34 cellular contexts compared by ENCODE assay signal in genomic region chr1:190708418-190709057, GRCh38.
"Had no signal": no experiment of that assay in that cellular context is flagged by ENCODE, and none has a peak within 500 bp of the region (broad histone marks: within the 10 kb centered on the region; RNA-seq: fewer than 3 reads in every experiment).

No MANE protein-coding gene starts in this region.

- ATAC-seq: activated CD8-positive, alpha-beta T cell treated with anti-CD3 and anti-CD28 coated beads for 36 hours; activated naive CD4-positive, alpha-beta T cell treated with anti-CD3 and anti-CD28 coated beads, Interleukin-2, amount 50 U/mL, for 72 hours; activated T-cell treated with anti-CD3 and anti-CD28 coated beads, Interleukin-2, amount 50 U/mL, for 4 hours; activated T-cell treated with anti-CD3 and anti-CD28 coated beads, Interleukin-2, amount 50 U/mL, for 72 hours; activated T-helper 17 cell treated with anti-CD3 and anti-CD28 coated beads, Interleukin-2, amount 50 U/mL, for 72 hours; body of pancreas had no signal

- H3K9me3 ChIP-seq: adrenal gland, body of pancreas, breast epithelium had no signal

- H3K4me1 ChIP-seq: adrenal gland, body of pancreas, breast epithelium had no signal

- H3K27me3 ChIP-seq: adrenal gland, body of pancreas, brain microvascular endothelial cell, breast epithelium had no signal

- DNase-seq: activated B cell treated with CpG ODN at 0.5 μM for 24 hours; activated CD4-positive, alpha-beta memory T cell treated with anti-CD3 and anti-CD28 coated beads for 36 hours; activated CD4-positive, alpha-beta T cell treated with anti-CD3 and anti-CD28 coated beads for 4 hours; activated CD4-positive, alpha-beta T cell treated with anti-CD3 and anti-CD28 coated beads, Interleukin-2, amount 10 ng/mL, durations not matched to agents 24 days and 14 days; activated CD4-positive, alpha-beta T cell treated with anti-CD3 and anti-CD28 coated beads, Interleukin-2, amount 50 U/mL, for 1 hour; activated CD4-positive, alpha-beta T cell treated with anti-CD3 and anti-CD28 coated beads, Interleukin-2, amount 50 U/mL, for 4 hours; activated CD4-positive, CD25-positive, alpha-beta regulatory T cell treated with anti-CD3 and anti-CD28 coated beads, Interleukin-2, amount 50 U/mL, for 72 hours; activated CD8-positive, alpha-beta memory T cell treated with anti-CD3 and anti-CD28 coated beads, Interleukin-2, amount 50 U/mL, for 4 hours; activated CD8-positive, alpha-beta T cell treated with anti-CD3 and anti-CD28 coated beads for 36 hours; activated effector memory CD4-positive, alpha-beta T cell treated with anti-CD3 and anti-CD28 coated beads, Interleukin-2, amount 50 U/mL, for 16 hours; activated gamma-delta T cell treated with Interleukin-2 at 50 U/mL for 16 hours; activated naive CD4-positive, alpha-beta T cell; activated naive CD4-positive, alpha-beta T cell treated with anti-CD3 and anti-CD28 coated beads for 36 hours; activated naive CD4-positive, alpha-beta T cell treated with anti-CD3 and anti-CD28 coated beads, Interleukin-2, amount 50 U/mL, for 16 hours; activated naive CD8-positive, alpha-beta T cell treated with anti-CD3 and anti-CD28 coated beads for 36 hours; activated T-cell treated with anti-CD3 and anti-CD28 coated beads for 4 hours; activated T-cell treated with anti-CD3 and anti-CD28 coated beads, Interleukin-2, amount 50 U/mL, for 1 hour; activated T-cell treated with anti-CD3 and anti-CD28 coated beads, Interleukin-2, amount 50 U/mL, for 4 hours; activated T-cell treated with anti-CD3 and anti-CD28 coated beads, Interleukin-2, amount 50 U/mL, for 72 hours; adrenal gland; amniotic stem cell; aorta; body of pancreas; brain microvascular endothelial cell; caudate nucleus; cerebellar nuclear complex; T-helper 1 cell; T-helper 2 cell; T-helper 9 cell had no signal

- H3K4me3 ChIP-seq: adrenal gland, body of pancreas, breast epithelium had no signal

- H3K27ac ChIP-seq: adrenal gland, body of pancreas, brain microvascular endothelial cell, breast epithelium, VCaP had no signal

- FAIRE-seq: astrocyte had no signal

- H3K36me3 ChIP-seq: adrenal gland, brain microvascular endothelial cell, breast epithelium had no signal
